20 cellular contexts compared by ENCODE assay signal in genomic region chr9:83444110-83444509, GRCh38.
A peak's percentile ranks its signal among the peaks of the same experiment; 100 is the strongest.
DNase-seq lines count a peak whose midpoint lies in the region; ATAC-seq and TF ChIP-seq lines count a peak whose summit lies in the region.
"Had no signal": no experiment of that assay in that cellular context is flagged by ENCODE, and none has a peak within 500 bp of the region (broad histone marks: within the 10 kb centered on the region; RNA-seq: fewer than 3 reads in every experiment).

No MANE protein-coding gene starts in this region.

- TF ChIP-seq CTCF in AG09319 (IDR thresholded peaks at IDR 0.05; ENCODE audit: low read depth, low read length) (no peak), osteoblast (IDR thresholded peaks at IDR 0.05; ENCODE audit: extremely low read depth, low read depth, low read length) (no peak)

- no peaks in the 10 kb centered on the region for H3K4me1 ChIP-seq in osteoblast (ENCODE audit: insufficient read depth, low read length)
- H3K4me1 ChIP-seq in Karpas-422 (ENCODE audit: low read length): no peaks in the 10 kb centered on the region
- H3K4me1 ChIP-seq: neural progenitor cell had no signal

- H3K4me2 ChIP-seq in osteoblast (ENCODE audit: insufficient read depth, low read length) (peak overlapping the region; percentile 27), Karpas-422 (ENCODE audit: low read depth, low read length, poor library complexity, severe bottlenecking) (no peak overlapping the region)
- H3K4me2 ChIP-seq: neural progenitor cell had no signal

- H3K9ac ChIP-seq in Karpas-422 (ENCODE audit: low read length): no peak overlapping the region
- H3K9ac ChIP-seq: neural progenitor cell had no signal

- no peaks in the 10 kb centered on the region for H4K20me1 ChIP-seq in osteoblast (ENCODE audit: insufficient read depth, low read length)
- H4K20me1 ChIP-seq in Karpas-422 (ENCODE audit: insufficient read depth, low read depth, low read length): no peaks in the 10 kb centered on the region

- no peaks in the 10 kb centered on the region for H3K9me2 ChIP-seq in Karpas-422 (replicated peaks; ENCODE audit: insufficient read depth, low read length)

- no peak overlapping the region for H2AFZ ChIP-seq in osteoblast (ENCODE audit: low read length)
- no peak overlapping the region for H2AFZ ChIP-seq in Karpas-422 (ENCODE audit: low read length)
- H2AFZ ChIP-seq: neural progenitor cell had no signal

- no peaks in the 10 kb centered on the region for H3K36me3 ChIP-seq in osteoblast (ENCODE audit: insufficient read depth, low read length)
- no peaks in the 10 kb centered on the region for H3K36me3 ChIP-seq in Karpas-422 (ENCODE audit: insufficient read depth, low read length)
- H3K36me3 ChIP-seq: neural progenitor cell had no signal

- no peaks in the 10 kb centered on the region for H3K27me3 ChIP-seq in osteoblast (ENCODE audit: insufficient read depth, low read length)
- no peaks in the 10 kb centered on the region for H3K27me3 ChIP-seq in Karpas-422 (ENCODE audit: low read length)
- H3K27me3 ChIP-seq: neural progenitor cell had no signal

- H3K4me3 ChIP-seq in osteoblast (ENCODE audit: insufficient read depth, low read length): no peak overlapping the region
- no peak overlapping the region for H3K4me3 ChIP-seq in Karpas-422 (ENCODE audit: low read length)
- H3K4me3 ChIP-seq: neural progenitor cell had no signal

- no peak for ATAC-seq in GM18517 (IDR thresholded peaks at IDR 0.05; ENCODE audit: unreplicated experiment)
- ATAC-seq: HCT116 had no signal

- peak; percentile 49 for DNase-seq in AG09319 (ENCODE audit: extremely low read depth, low read depth)
- peak; percentile 8 for DNase-seq in NCI-H2196 treated with DMSO at 0.1 percent for 48 hours (lab: John Stamatoyannopoulos, UW; ENCODE audit: unreplicated experiment)
- DNase-seq in fibroblast of gingiva (ENCODE audit: low read depth): peak; percentile 56
- DNase-seq in osteoblast (ENCODE audit: insufficient read length, low spot score, missing footprints): no peak
- DNase-seq in Karpas-422: no peak
- DNase-seq in ureter (ENCODE audit: low spot score): no peak
- DNase-seq in NCI-H146 treated with DMSO at 0.1 percent for 48 hours (lab: John Stamatoyannopoulos, UW; ENCODE audit: unreplicated experiment): no peak
- DNase-seq: activated CD4-positive, alpha-beta T cell treated with anti-CD3 and anti-CD28 coated beads, Interleukin-2, amount 50 U/mL, for 1 hour; AML-193; amniotic stem cell; dermis blood vessel endothelial cell; DMS153; KG1; NCI-H1930; NCI-H748 treated with DMSO at 0.1 percent for 48 hours; SHP77; stimulated activated naive CD4-positive, alpha-beta T cell treated with Interleukin-2 at 50 U/mL for 16 hours had no signal

- no peak overlapping the region for H3K27ac ChIP-seq in osteoblast (ENCODE audit: low read depth, low read length)
- no peak overlapping the region for H3K27ac ChIP-seq in Karpas-422 (ENCODE audit: low read length)
- H3K27ac ChIP-seq: neural progenitor cell had no signal

- no peaks in the 10 kb centered on the region for H3K79me2 ChIP-seq in osteoblast (ENCODE audit: insufficient read depth, low read length)
- no peaks in the 10 kb centered on the region for H3K79me2 ChIP-seq in Karpas-422 (ENCODE audit: low read length)

- no peaks in the 10 kb centered on the region for H3K9me3 ChIP-seq in osteoblast (ENCODE audit: low read depth, low read length)
- H3K9me3 ChIP-seq in Karpas-422 (ENCODE audit: low read length): no peaks in the 10 kb centered on the region

Comparison
In these comparisons a context has a peak if more than half of its experiments do, and no peak if none do; other contexts are left out.
1. DNase-seq: peak in AG09319 (single experiment), NCI-H2196 treated with DMSO at 0.1 percent for 48 hours (single experiment) and fibroblast of gingiva (single experiment); none in osteoblast (single experiment), Karpas-422 (single experiment), ureter (single experiment) and NCI-H146 treated with DMSO at 0.1 percent for 48 hours (single experiment).